10 cellular contexts compared by ENCODE assay signal in the genomic region with DNA sequence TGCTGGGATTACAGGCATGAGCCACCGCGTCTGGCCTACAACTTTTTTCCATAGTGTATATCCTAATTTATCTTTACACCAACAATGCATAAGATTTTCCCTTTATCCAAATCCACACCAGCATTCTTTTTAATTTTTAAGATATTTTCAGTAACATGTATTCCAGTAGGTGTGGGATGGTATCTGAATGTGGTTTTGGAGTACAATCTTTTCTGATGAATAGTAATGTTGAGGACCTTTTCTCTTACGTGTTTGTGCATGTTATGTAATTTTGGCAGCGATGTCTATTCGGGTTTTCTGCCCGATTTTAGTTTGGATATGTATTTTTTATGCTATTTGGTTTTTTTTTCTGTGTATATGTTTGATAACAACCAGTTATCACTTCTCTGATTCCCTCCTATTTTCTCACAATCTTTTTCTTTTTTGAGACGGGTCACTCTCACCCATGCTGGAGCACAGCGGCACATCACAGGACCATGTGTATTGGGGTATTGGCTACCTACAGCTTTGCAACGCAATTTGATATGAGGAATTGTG.
A peak's percentile ranks its signal among the peaks of the same experiment; 100 is the strongest.
DNase-seq lines count a peak whose midpoint lies in the region; ATAC-seq and TF ChIP-seq lines count a peak whose summit lies in the region.
"Had no signal": no experiment of that assay in that cellular context is flagged by ENCODE, and none has a peak within 500 bp of the region (broad histone marks: within the 10 kb centered on the region; RNA-seq: fewer than 3 reads in every experiment).

No MANE protein-coding gene starts in this region.

- TF ChIP-seq CTCF in NB4 (IDR thresholded peaks at IDR 0.05; ENCODE audit: low read depth, low read length) (no peak), osteocyte (IDR thresholded peaks at IDR 0.05) (no peak)

- no peak overlapping the region for H3K27ac Mint-ChIP-seq in activated CD4-positive, alpha-beta T cell treated with anti-CD3 and anti-CD28 coated beads for 36 hours
- no peak overlapping the region for H3K27ac Mint-ChIP-seq in central memory CD8-positive, alpha-beta T cell (ENCODE audit: low read depth)
- no peak overlapping the region for H3K27ac Mint-ChIP-seq in osteocyte (ENCODE audit: unreplicated experiment)

- ATAC-seq in activated CD4-positive, alpha-beta T cell treated with anti-CD3 and anti-CD28 coated beads for 36 hours: no peak
- no peak for ATAC-seq in central memory CD8-positive, alpha-beta T cell (replicated peaks; ENCODE audit: extremely low read depth, poor library complexity, severe bottlenecking)
- ATAC-seq in HG03378 (IDR thresholded peaks at IDR 0.05; ENCODE audit: unreplicated experiment): no peak
- ATAC-seq in HG03521 (IDR thresholded peaks at IDR 0.05; ENCODE audit: unreplicated experiment): no peak
- ATAC-seq: mucosa of descending colon had no signal

- H3K9me3 Mint-ChIP-seq in activated CD4-positive, alpha-beta T cell treated with anti-CD3 and anti-CD28 coated beads for 36 hours (ENCODE audit: low read depth): no peaks in the 10 kb centered on the region
- H3K9me3 Mint-ChIP-seq in central memory CD8-positive, alpha-beta T cell: no peaks in the 10 kb centered on the region
- no peaks in the 10 kb centered on the region for H3K9me3 Mint-ChIP-seq in osteocyte (ENCODE audit: unreplicated experiment)

- H3K4me3 ChIP-seq in NB4 (ENCODE audit: low read depth, low read length): peak overlapping the region; percentile 84
- H3K4me3 ChIP-seq: mucosa of descending colon had no signal

- H3K36me3 Mint-ChIP-seq in activated CD4-positive, alpha-beta T cell treated with anti-CD3 and anti-CD28 coated beads for 36 hours (ENCODE audit: low read depth): peaks cover 34% of the 10 kb centered on the region
- peaks cover 14% of the 10 kb centered on the region for H3K36me3 Mint-ChIP-seq in central memory CD8-positive, alpha-beta T cell (ENCODE audit: insufficient read depth)
- H3K36me3 Mint-ChIP-seq in osteocyte (ENCODE audit: unreplicated experiment): no peaks in the 10 kb centered on the region

- CTCF ChIA-PET in activated CD4-positive, alpha-beta T cell treated with anti-CD3 and anti-CD28 coated beads for 36 hours (lab: Charles Lee): interaction anchor here (0.6 kb wide), 1 partner anchor 97 kb away, joined by 3 read pairs; no protein-coding TSS in a partner anchor

- peaks cover 48% of the 10 kb centered on the region for H3K4me1 Mint-ChIP-seq in activated CD4-positive, alpha-beta T cell treated with anti-CD3 and anti-CD28 coated beads for 36 hours
- H3K4me1 Mint-ChIP-seq in central memory CD8-positive, alpha-beta T cell: peaks cover 41% of the 10 kb centered on the region
- H3K4me1 Mint-ChIP-seq in osteocyte (ENCODE audit: unreplicated experiment): peaks cover 30% of the 10 kb centered on the region

- no peaks in the 10 kb centered on the region for H3K27me3 Mint-ChIP-seq in activated CD4-positive, alpha-beta T cell treated with anti-CD3 and anti-CD28 coated beads for 36 hours
- H3K27me3 Mint-ChIP-seq in central memory CD8-positive, alpha-beta T cell: no peaks in the 10 kb centered on the region
- no peaks in the 10 kb centered on the region for H3K27me3 Mint-ChIP-seq in osteocyte (ENCODE audit: unreplicated experiment)

- POLR2A ChIA-PET in activated CD4-positive, alpha-beta T cell treated with anti-CD3 and anti-CD28 coated beads for 36 hours (lab: Charles Lee): no interaction called here

- intact Hi-C loops in activated CD4-positive, alpha-beta T cell treated with anti-CD3 and anti-CD28 coated beads for 36 hours (cut with DNase I, micrococcal nuclease): loop anchor here (2.0 to 5.0 kb wide), 6 partner anchors 48 to 1033 kb away; a partner anchor contains a TSS

- peak overlapping the region; percentile 81 for H3K4me3 Mint-ChIP-seq in activated CD4-positive, alpha-beta T cell treated with anti-CD3 and anti-CD28 coated beads for 36 hours
- peak overlapping the region; percentile 83 for H3K4me3 Mint-ChIP-seq in central memory CD8-positive, alpha-beta T cell
- H3K4me3 Mint-ChIP-seq in osteocyte (ENCODE audit: unreplicated experiment): peak overlapping the region; percentile 94

- DNase-seq in activated CD4-positive, alpha-beta T cell treated with anti-CD3 and anti-CD28 coated beads for 36 hours: no peak
- DNase-seq in activated CD4-positive, alpha-beta T cell treated with anti-CD3 and anti-CD28 coated beads, Interleukin-2, amount 50 U/mL, for 4 hours: no peak
- DNase-seq in NB4 (ENCODE audit: low read depth) (no peak), osteocyte (ENCODE audit: extremely low spot score, unreplicated experiment) (peak; percentile 36), SKM-1 treated with dmso at 0.1 percent for 144 hours (lab: John Stamatoyannopoulos, UW; ENCODE audit: unreplicated experiment) (no peak)
- no peak for DNase-seq in central memory CD8-positive, alpha-beta T cell (ENCODE audit: low spot score in 2 of 2)
- DNase-seq: mucosa of descending colon; stimulated activated CD4-positive, alpha-beta T cell treated with anti-CD3 and anti-CD28 coated beads, Interleukin-2, amount 100 ng/mL, for 24 hours had no signal

- no peak for TF ChIP-seq POLR2A in NB4 (IDR thresholded peaks at IDR 0.05; ENCODE audit: extremely low read depth, insufficient read length)
